In the genomic region with DNA sequence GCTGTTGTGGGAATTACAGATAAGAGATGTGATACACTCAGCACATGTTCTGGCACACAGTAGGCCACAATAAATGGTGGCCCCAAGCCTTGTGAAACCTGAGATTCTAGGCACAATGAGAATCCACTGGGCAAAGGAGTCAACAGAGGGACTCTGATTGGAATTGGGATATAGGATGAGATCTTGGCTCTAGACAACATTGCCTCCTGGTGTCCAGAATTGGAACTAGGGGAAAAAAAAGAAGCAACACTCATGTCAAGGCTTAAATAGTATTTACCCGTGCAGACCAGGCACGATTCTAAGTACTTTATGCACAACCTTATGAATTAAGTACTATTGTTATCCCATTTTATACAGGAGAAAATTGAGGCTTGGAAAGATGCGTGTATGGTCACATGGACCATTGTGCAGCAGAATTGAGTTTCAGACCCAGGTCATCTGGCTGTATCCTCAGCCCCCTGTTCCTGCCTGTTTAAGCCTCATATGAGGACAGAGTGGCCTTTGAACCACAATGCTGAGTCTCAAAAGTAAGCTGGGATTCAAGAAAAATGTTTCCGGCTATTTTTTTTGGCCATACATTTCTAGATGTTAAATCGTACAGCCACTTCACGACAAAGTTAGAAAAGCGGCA, we compare ENCODE assay signal across 9 cellular contexts.
DNase-seq lines count a peak whose midpoint lies in the region; ATAC-seq, FAIRE-seq and TF ChIP-seq lines count a peak whose summit lies in the region.
"Had no signal": no experiment of that assay in that cellular context is flagged by ENCODE, and none has a peak within 500 bp of the region (broad histone marks: within the 10 kb centered on the region; RNA-seq: fewer than 3 reads in every experiment).

No MANE protein-coding gene starts in this region.

- peak; percentile 57 to 87 (median 75) for TF ChIP-seq CTCF in body of pancreas (IDR thresholded peaks at IDR 0.05)

- no peak for FAIRE-seq in GM12891 (lab: Jason Lieb, UNC)

- H3K36me3 Mint-ChIP-seq in stimulated activated effector memory CD8-positive, alpha-beta T cell treated with anti-CD3 and anti-CD28 coated beads, Interleukin-12 subunit alpha, Interleukin-12 subunit beta, amount 100 ng/mL, for 72 hours: no peaks in the 10 kb centered on the region

- no peak overlapping the region for H3K4me3 Mint-ChIP-seq in stimulated activated effector memory CD8-positive, alpha-beta T cell treated with anti-CD3 and anti-CD28 coated beads, Interleukin-12 subunit alpha, Interleukin-12 subunit beta, amount 100 ng/mL, for 72 hours

- no peaks in the 10 kb centered on the region for H3K9me3 ChIP-seq in body of pancreas

- no peaks in the 10 kb centered on the region for H3K9me3 Mint-ChIP-seq in stimulated activated effector memory CD8-positive, alpha-beta T cell treated with anti-CD3 and anti-CD28 coated beads, Interleukin-12 subunit alpha, Interleukin-12 subunit beta, amount 100 ng/mL, for 72 hours

- H3K4me1 ChIP-seq in body of pancreas: no peaks in the 10 kb centered on the region

- H3K4me3 ChIP-seq in body of pancreas: no peak overlapping the region

- H3K27me3 ChIP-seq in body of pancreas: no peaks in the 10 kb centered on the region

- no peaks in the 10 kb centered on the region for H3K36me3 ChIP-seq in body of pancreas (replicated peaks in 1 of 2; ENCODE audit: insufficient read depth in 1 of 2, low read depth in 2 of 2)

- ATAC-seq in body of pancreas (peak; percentile 64), left colon (peak; percentile 47)
- ATAC-seq in stimulated activated effector memory CD8-positive, alpha-beta T cell treated with anti-CD3 and anti-CD28 coated beads, Interleukin-12 subunit alpha, Interleukin-12 subunit beta, amount 100 ng/mL, for 72 hours: no peak

- no peaks in the 10 kb centered on the region for H3K4me1 Mint-ChIP-seq in stimulated activated effector memory CD8-positive, alpha-beta T cell treated with anti-CD3 and anti-CD28 coated beads, Interleukin-12 subunit alpha, Interleukin-12 subunit beta, amount 100 ng/mL, for 72 hours

- no peak overlapping the region for H3K27ac ChIP-seq in body of pancreas
- H3K27ac ChIP-seq: epithelial cell of prostate had no signal

- 47 to 53% methylated on average over 7 of the region's 7 CpGs for WGBS in body of pancreas, 2 donors

- intact Hi-C loops in body of pancreas (cut with DNase I) (loop anchor here (5.0 kb wide), 1 partner anchor 168 kb away; no protein-coding TSS in a partner anchor), left colon (cut with DNase I, micrococcal nuclease) (loop anchor here in 1 of 2 donors (5.0 kb wide), 1 partner anchor 168 kb away; no protein-coding TSS in a partner anchor), posterior vena cava (cut with DNase I) (no loop called here)

- DNase-seq in AG08395 (ENCODE audit: low spot score) (peak; percentile 51), GM12891 (ENCODE audit: insufficient read length, low spot score) (peak; percentile 26), NCI-H2107 (lab: John Stamatoyannopoulos, UW) (peak; percentile 8), body of pancreas (peak in 2 of 4 donors; percentile 16 to 47), left colon (no peak), posterior vena cava (ENCODE audit: low spot score) (no peak)
- DNase-seq in stimulated activated CD4-positive, alpha-beta T cell treated with anti-CD3 and anti-CD28 coated beads, Interleukin-4, amount 100 ng/mL, for 4 hours: no peak
- DNase-seq in stimulated activated effector memory CD8-positive, alpha-beta T cell treated with anti-CD3 and anti-CD28 coated beads, Interleukin-12 subunit alpha, Interleukin-12 subunit beta, amount 100 ng/mL, for 72 hours (ENCODE audit: low spot score in 2 of 2): no peak

- H3K27ac Mint-ChIP-seq in stimulated activated effector memory CD8-positive, alpha-beta T cell treated with anti-CD3 and anti-CD28 coated beads, Interleukin-12 subunit alpha, Interleukin-12 subunit beta, amount 100 ng/mL, for 72 hours: no peak overlapping the region

- no peak for TF ChIP-seq POLR2A in GM12891 (IDR thresholded peaks at IDR 0.05; ENCODE audit: low read depth, low read length)
- no peak for TF ChIP-seq POLR2A in body of pancreas (IDR thresholded peaks at IDR 0.05)

TF ChIP-seq in GM12891, 5 proteins besides CTCF, POLR2A, EP300 and RAD21:
- TF ChIP-seq SPI1 (IDR thresholded peaks at IDR 0.05; ENCODE audit: low read depth, low read length) (no peak), POLR2AphosphoS5 (IDR thresholded peaks at IDR 0.05; ENCODE audit: low read depth, low read length) (no peak), PAX5 (IDR thresholded peaks at IDR 0.05; ENCODE audit: insufficient read depth, low read length, severe bottlenecking) (no peak), TAF1 (IDR thresholded peaks at IDR 0.05; ENCODE audit: low read depth, low read length) (no peak), POU2F2 (IDR thresholded peaks at IDR 0.05; ENCODE audit: low read depth, low read length) (no peak)

Comparison
In these comparisons a context has a peak if more than half of its experiments do, and no peak if none do; other contexts are left out.
1. DNase-seq: peak in AG08395 (single experiment), GM12891 (single experiment) and NCI-H2107 (single experiment); none in left colon (0 of 2), stimulated activated CD4-positive, alpha-beta T cell treated with anti-CD3 and anti-CD28 coated beads, Interleukin-4, amount 100 ng/mL, for 4 hours (0 of 2), stimulated activated effector memory CD8-positive, alpha-beta T cell treated with anti-CD3 and anti-CD28 coated beads, Interleukin-12 subunit alpha, Interleukin-12 subunit beta, amount 100 ng/mL, for 72 hours (0 of 2) and posterior vena cava (single experiment).